ENCODE assay signal across 11 cellular contexts in genomic region chr12:40117818-40118217, GRCh38. TPM values are rescaled to one million over a fixed set of nuclear protein-coding genes. Genes with fewer than 3 reads are reported as not detected.
A peak's percentile ranks its signal among the peaks of the same experiment; 100 is the strongest.
DNase-seq lines count a peak whose midpoint lies in the region; ATAC-seq lines count a peak whose summit lies in the region.
"Had no signal": no experiment of that assay in that cellular context is flagged by ENCODE, and none has a peak within 500 bp of the region (broad histone marks: within the 10 kb centered on the region; RNA-seq: fewer than 3 reads in every experiment).

No MANE protein-coding gene starts in this region.

- peaks cover 10% of the 10 kb centered on the region for H3K9me3 Mint-ChIP-seq in activated T-helper 1 cell treated with anti-CD3 and anti-CD28 coated beads, Interleukin-12 subunit alpha, Interleukin-12 subunit beta, Interleukin-2, Interleukin-4 antibody, amounts not matched to agents 30 ng/mL and 10 ng/mL and 1 ng/mL, durations not matched to agents 14 hours and 24 hours and 36 hours

- H3K36me3 Mint-ChIP-seq in activated T-helper 1 cell treated with anti-CD3 and anti-CD28 coated beads, Interleukin-12 subunit alpha, Interleukin-12 subunit beta, Interleukin-2, Interleukin-4 antibody, amounts not matched to agents 30 ng/mL and 10 ng/mL and 1 ng/mL, durations not matched to agents 14 hours and 24 hours and 36 hours (ENCODE audit: low read depth) = peaks cover 1% of the 10 kb centered on the region

- ATAC-seq in GM21423 (IDR thresholded peaks at IDR 0.05; ENCODE audit: unreplicated experiment) (peak; percentile 81), HG03064 (IDR thresholded peaks at IDR 0.05; ENCODE audit: low read depth, unreplicated experiment) (peak; percentile 95)

- DNase-seq in SIG-M5 treated with dmso at 0.1 percent for 504 hours (lab: John Stamatoyannopoulos, UW; ENCODE audit: unreplicated experiment) = peak; percentile 76
- no peak for DNase-seq in SIG-M5 (lab: John Stamatoyannopoulos, UW)
- DNase-seq in activated T-helper 1 cell treated with anti-CD3 and anti-CD28 coated beads, Interleukin-12 subunit alpha, Interleukin-12 subunit beta, Interleukin-2, Interleukin-4 antibody, amounts not matched to agents 30 ng/mL and 10 ng/mL and 1 ng/mL, durations not matched to agents 14 hours and 24 hours and 36 hours (ENCODE audit: low spot score) = no peak
- no peak for DNase-seq in activated effector memory CD4-positive, alpha-beta T cell treated with anti-CD3 and anti-CD28 coated beads, Interleukin-2, amount 50 U/mL, for 16 hours
- no peak for DNase-seq in GDM1 (lab: John Stamatoyannopoulos, UW)
- DNase-seq in Kasumi-1 (lab: John Stamatoyannopoulos, UW) = no peak
- DNase-seq: 8988T, GM23248, T-helper 9 cell had no signal

- no peak overlapping the region for H3K4me3 Mint-ChIP-seq in activated T-helper 1 cell treated with anti-CD3 and anti-CD28 coated beads, Interleukin-12 subunit alpha, Interleukin-12 subunit beta, Interleukin-2, Interleukin-4 antibody, amounts not matched to agents 30 ng/mL and 10 ng/mL and 1 ng/mL, durations not matched to agents 14 hours and 24 hours and 36 hours

- H3K4me1 Mint-ChIP-seq in activated T-helper 1 cell treated with anti-CD3 and anti-CD28 coated beads, Interleukin-12 subunit alpha, Interleukin-12 subunit beta, Interleukin-2, Interleukin-4 antibody, amounts not matched to agents 30 ng/mL and 10 ng/mL and 1 ng/mL, durations not matched to agents 14 hours and 24 hours and 36 hours (ENCODE audit: low read depth) = peaks cover 8% of the 10 kb centered on the region

- intact Hi-C loops in activated T-helper 1 cell treated with anti-CD3 and anti-CD28 coated beads, Interleukin-12 subunit alpha, Interleukin-12 subunit beta, Interleukin-2, Interleukin-4 antibody, amounts not matched to agents 30 ng/mL and 10 ng/mL and 1 ng/mL, durations not matched to agents 14 hours and 24 hours and 36 hours (cut with micrococcal nuclease) = loop anchor here (1.0 to 2.0 kb wide), 3 partner anchors 11 to 51 kb away; no protein-coding TSS in a partner anchor

- H3K27me3 Mint-ChIP-seq in activated T-helper 1 cell treated with anti-CD3 and anti-CD28 coated beads, Interleukin-12 subunit alpha, Interleukin-12 subunit beta, Interleukin-2, Interleukin-4 antibody, amounts not matched to agents 30 ng/mL and 10 ng/mL and 1 ng/mL, durations not matched to agents 14 hours and 24 hours and 36 hours (ENCODE audit: insufficient read depth) = peaks cover 12% of the 10 kb centered on the region

- H3K27ac Mint-ChIP-seq in activated T-helper 1 cell treated with anti-CD3 and anti-CD28 coated beads, Interleukin-12 subunit alpha, Interleukin-12 subunit beta, Interleukin-2, Interleukin-4 antibody, amounts not matched to agents 30 ng/mL and 10 ng/mL and 1 ng/mL, durations not matched to agents 14 hours and 24 hours and 36 hours = peak overlapping the region; percentile 45

RNA-seq across cellular contexts. Expression of gene SLC2A13, which starts 11.9 kb away (rescaled TPM):
- total RNA-seq in activated T-helper 1 cell treated with anti-CD3 and anti-CD28 coated beads, Interleukin-12 subunit alpha, Interleukin-12 subunit beta, Interleukin-2, Interleukin-4 antibody, amounts not matched to agents 30 ng/mL and 10 ng/mL and 1 ng/mL, durations not matched to agents 14 hours and 24 hours and 36 hours = 2.5 and 2.6 TPM in 2 replicates
